Comparison of ENCODE assay signal across 9 cellular contexts in the genomic region with DNA sequence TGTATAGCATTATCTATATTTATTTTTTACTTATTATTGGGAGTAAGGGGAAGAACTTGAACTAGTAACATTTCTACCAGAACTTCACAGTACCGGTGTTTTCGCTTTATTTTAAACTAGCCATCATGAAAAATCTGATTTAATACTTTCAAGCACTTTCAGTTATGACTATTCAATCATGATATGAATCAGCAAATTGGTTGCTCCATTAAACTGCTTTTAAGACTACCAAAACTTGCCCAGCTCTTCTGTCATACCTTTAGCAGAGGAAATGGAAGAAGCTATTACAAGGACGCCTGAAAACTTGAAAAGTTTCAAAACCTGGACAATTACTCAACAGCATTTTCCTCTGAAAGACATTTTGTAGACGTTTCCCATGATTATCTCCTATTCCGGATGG. TPM values are rescaled to one million over a fixed set of nuclear protein-coding genes. Genes with fewer than 3 reads are reported as not detected.
A peak's percentile ranks its signal among the peaks of the same experiment; 100 is the strongest.
DNase-seq lines count a peak whose midpoint lies in the region; ATAC-seq, FAIRE-seq and TF ChIP-seq lines count a peak whose summit lies in the region.
"Had no signal": no experiment of that assay in that cellular context is flagged by ENCODE, and none has a peak within 500 bp of the region (broad histone marks: within the 10 kb centered on the region; RNA-seq: fewer than 3 reads in every experiment).

No MANE protein-coding gene starts in this region.

- H3K27ac Mint-ChIP-seq in mesothelial cell of epicardium = no peak overlapping the region

- intact Hi-C loops in HepG2 (cut with micrococcal nuclease; ENCODE audit: unreplicated experiment) (no loop called here), adrenal gland (cut with DNase I) (no loop called here)

- no peaks in the 10 kb centered on the region for H3K79me2 ChIP-seq in HepG2 (ENCODE audit: insufficient read depth, low read length)

- TF ChIP-seq CTCF in liver (IDR thresholded peaks at IDR 0.05; ENCODE audit: low read depth, low read length, missing input control) (no peak), HepG2 (CRISPR knock-in tag; IDR thresholded peaks at IDR 0.05) (no peak), adrenal gland (IDR thresholded peaks at IDR 0.05) (no peak), mesothelial cell of epicardium (IDR thresholded peaks at IDR 0.05; ENCODE audit: unreplicated experiment) (no peak)

- peaks cover 13% of the 10 kb centered on the region for H3K4me1 Mint-ChIP-seq in mesothelial cell of epicardium

- 57% methylated on average over 5 of the region's 5 CpGs for WGBS in liver
- 41% methylated on average over 5 of the region's 5 CpGs for WGBS in HepG2 (ENCODE audit: low lambda C conversion rate)
- 40 to 46% (median 42%) methylated on average over 5 of the region's 5 CpGs for WGBS in adrenal gland, 4 donors

- H4K20me1 ChIP-seq in HepG2 (ENCODE audit: insufficient read depth, low read length) = no peaks in the 10 kb centered on the region

- H3K4me3 Mint-ChIP-seq in mesothelial cell of epicardium = peak overlapping the region; percentile 68

- H3K4me3 ChIP-seq in liver (ENCODE audit: low read depth in 1 of 3, low read length in 3 of 3) = peak overlapping the region in 2 of 3 donors; percentile 75 to 100
- H3K4me3 ChIP-seq in HepG2 (replicated peaks in 1 of 3; ENCODE audit: insufficient read depth in 1 of 3, low read depth in 2 of 3, low read length in 3 of 3) = no peak overlapping the region
- H3K4me3 ChIP-seq in adrenal gland = peak overlapping the region in 2 of 4 donors; percentile 47 to 97
- H3K4me3 ChIP-seq in SJCRH30 = no peak overlapping the region

- DNase-seq in HepG2 (ENCODE audit: low spot score) (no peak), adrenal gland (no peak), mesothelial cell of epicardium (ENCODE audit: low spot score in 2 of 2, unreplicated experiment in 2 of 2) (no peak), DMS 273 treated with DMSO at 0.1 percent for 48 hours (lab: John Stamatoyannopoulos, UW) (no peak), iPS-NIHi11 (ENCODE audit: low spot score) (no peak), SJCRH30 (no peak)
- DNase-seq: T1000 had no signal

- CTCF ChIA-PET in HepG2 (lab: Yijun Ruan, JAX; ENCODE audit: low intra/inter-chr PET ratio, low total read pairs) = no interaction called here

- H3K27ac ChIP-seq in liver (ENCODE audit: low read depth in 1 of 2, low read length in 2 of 2) = no peak overlapping the region
- no peak overlapping the region for H3K27ac ChIP-seq in HepG2 (ENCODE audit: extremely low read length, insufficient read depth, low read length)
- H3K27ac ChIP-seq in adrenal gland = peak overlapping the region in 4 of 5 donors; percentile 62 to 90 (median 74)
- H3K27ac ChIP-seq in SJCRH30 = no peak overlapping the region

- in situ Hi-C loops in HepG2 (cut with HindIII; ENCODE audit: extremely low pct_ligation_motif_present, low pct_unique_long_range_greater_than_20kb) = no loop called here

- TF ChIP-seq EP300 in HepG2 (IDR thresholded peaks at IDR 0.05; ENCODE audit: low read depth in 2 of 2, low read length in 2 of 2) = no peak
- TF ChIP-seq EP300 in HepG2 (CRISPR knock-in tag; IDR thresholded peaks at IDR 0.05; ENCODE audit: borderline replicate concordance) = no peak

- H3K9me3 ChIP-seq in liver (ENCODE audit: control insufficient read depth in 4 of 4, low read length in 3 of 4) = no peaks in the 10 kb centered on the region
- H3K9me3 ChIP-seq in HepG2 (ENCODE audit: low read length) = no peaks in the 10 kb centered on the region
- H3K9me3 ChIP-seq in adrenal gland (replicated peaks in 1 of 3) = no peaks in the 10 kb centered on the region
- H3K9me3 ChIP-seq in SJCRH30 (replicated peaks) = no peaks in the 10 kb centered on the region

- no peaks in the 10 kb centered on the region for H3K9me3 Mint-ChIP-seq in mesothelial cell of epicardium

- H3K27me3 ChIP-seq in liver (ENCODE audit: control insufficient read depth in 4 of 4, insufficient read depth in 4 of 4, low read length in 3 of 4) (no peaks in the 10 kb centered on the region), HepG2 (ENCODE audit: control insufficient read depth in 1 of 2, insufficient read depth in 2 of 2, low read length in 2 of 2) (peaks cover 2 to 33% of the 10 kb centered on the region in 2 experiments; a peak in 4 of 5 replicates), adrenal gland (no peaks in the 10 kb centered on the region), SJCRH30 (no peaks in the 10 kb centered on the region)

- H3K36me3 Mint-ChIP-seq in mesothelial cell of epicardium = no peaks in the 10 kb centered on the region

- TF ChIP-seq RAD21 in liver (IDR thresholded peaks at IDR 0.05) (no peak), HepG2 (CRISPR knock-in tag; IDR thresholded peaks at IDR 0.05) (no peak)

- peaks cover 19% of the 10 kb centered on the region for H3K27me3 Mint-ChIP-seq in mesothelial cell of epicardium (ENCODE audit: low read depth)

- H3K9ac ChIP-seq in liver (ENCODE audit: low read depth in 1 of 2, low read length in 2 of 2) (peak overlapping the region in 1 of 2 donors; percentile 29), HepG2 (ENCODE audit: insufficient read depth, low read depth, low read length) (no peak overlapping the region)

- no peak for ATAC-seq in HepG2
- ATAC-seq in HG03442 (IDR thresholded peaks at IDR 0.05; ENCODE audit: unreplicated experiment) = no peak

- no TSS peak for BruUV-seq in HepG2 (replicated peaks; lab: Mats Ljungman, UMichigan)

- H2AFZ ChIP-seq in HepG2 (ENCODE audit: low read length) = no peak overlapping the region

- no peaks in the 10 kb centered on the region for H3K36me3 ChIP-seq in liver (ENCODE audit: control insufficient read depth in 4 of 4, insufficient read depth in 3 of 4, low read depth in 1 of 4, low read length in 3 of 4)
- no peaks in the 10 kb centered on the region for H3K36me3 ChIP-seq in HepG2 (replicated peaks in 1 of 2; ENCODE audit: control insufficient read depth in 1 of 2, insufficient read depth in 2 of 2, low read length in 2 of 2)
- H3K36me3 ChIP-seq in adrenal gland (replicated peaks in 1 of 2) = no peaks in the 10 kb centered on the region
- no peaks in the 10 kb centered on the region for H3K36me3 ChIP-seq in SJCRH30

- TF ChIP-seq POLR2A in HepG2 (IDR thresholded peaks at IDR 0.05; ENCODE audit: insufficient read depth in 1 of 2, low read depth in 2 of 2, low read length in 2 of 2) = no peak
- no peak for TF ChIP-seq POLR2A in adrenal gland (IDR thresholded peaks at IDR 0.05)

- peaks cover 0 to 22% (median 15%) of the 10 kb centered on the region in 4 donors for H3K4me1 ChIP-seq in liver (ENCODE audit: control insufficient read depth in 4 of 4, insufficient read depth in 4 of 4, low read length in 3 of 4)
- no peaks in the 10 kb centered on the region for H3K4me1 ChIP-seq in HepG2 (ENCODE audit: insufficient read depth, low read length)
- peaks cover 23 to 55% of the 10 kb centered on the region in 2 donors for H3K4me1 ChIP-seq in adrenal gland (replicated peaks in 1 of 2)
- peaks cover 15% of the 10 kb centered on the region for H3K4me1 ChIP-seq in SJCRH30

- no peak overlapping the region for H3K4me2 ChIP-seq in HepG2 (ENCODE audit: low read depth, low read length)

- POLR2A ChIA-PET in HepG2 (lab: Yijun Ruan, JAX) = no interaction called here

- no peak for FAIRE-seq in HepG2 (lab: Jason Lieb, UNC)

TF ChIP-seq in liver, 16 proteins besides CTCF, POLR2A, EP300 and RAD21 (continues in another document):
- no peak for TF ChIP-seq JUND (IDR thresholded peaks at IDR 0.05)
- TF ChIP-seq FOXA1 (IDR thresholded peaks at IDR 0.05) = no peak
- no peak for TF ChIP-seq FOXA2 (IDR thresholded peaks at IDR 0.05)
- TF ChIP-seq HNF4A (conservative IDR thresholded peaks at IDR 0.05) = no peak
- TF ChIP-seq NR2F2 (IDR thresholded peaks at IDR 0.05) = no peak

TF ChIP-seq in HepG2, 621 proteins besides CTCF, POLR2A, EP300 and RAD21 (continues in another document):
- no peak for TF ChIP-seq SNAI1 (CRISPR knock-in tag; IDR thresholded peaks at IDR 0.05; ENCODE audit: borderline replicate concordance)
- TF ChIP-seq ZSCAN25 (CRISPR knock-in tag; IDR thresholded peaks at IDR 0.05) = no peak
- TF ChIP-seq SALL2 (CRISPR knock-in tag; IDR thresholded peaks at IDR 0.05) = no peak
- no peak for TF ChIP-seq GPN1 (CRISPR knock-in tag; IDR thresholded peaks at IDR 0.05; ENCODE audit: borderline replicate concordance)
- TF ChIP-seq ZNF781 (CRISPR knock-in tag; IDR thresholded peaks at IDR 0.05; ENCODE audit: borderline replicate concordance, not compliant biosample characterization) = no peak
- no peak for TF ChIP-seq ZFP37 (CRISPR knock-in tag; IDR thresholded peaks at IDR 0.05; ENCODE audit: borderline replicate concordance)
- no peak for TF ChIP-seq MAFG (CRISPR knock-in tag; IDR thresholded peaks at IDR 0.05)
- no peak for TF ChIP-seq FOSL2 (CRISPR knock-in tag; IDR thresholded peaks at IDR 0.05)
- TF ChIP-seq ZNF317 (CRISPR knock-in tag; IDR thresholded peaks at IDR 0.05) = no peak

RNA-seq across cellular contexts. Expression of a gene that starts 2.1 kb away (rescaled TPM):
- total RNA-seq in liver (10 to 100 TPM in 1 of 2 donors, 1 to 10 TPM in 1; 2.7 to 17.8 TPM), HepG2 (2016; rRNA removed; fragmentation: Illumina TruSeq; extraction: Trizol) (not detected in 2 replicates), adrenal gland (100 to 1,000 TPM in 5 of 8 donors, 10 to 100 TPM in 3; 63.8 to 192 (median 114) TPM), mesothelial cell of epicardium (4.5 to 7.2 TPM (median 5.5 TPM) in 3 replicates)
- polyA plus RNA-seq in liver (1 to 10 TPM; 3.9 to 4.1 TPM), HepG2 (2011; rRNA removed) (not detected in 2 replicates), adrenal gland (100 to 1,000 TPM in 1 of 3 donors, 10 to 100 TPM in 2; 18.5 to 180 (median 25.8) TPM)
- not detected in 2 replicates for total RNA-seq in HepG2 (2016; cell fraction: cytosol; rRNA removed; fragmentation: Illumina TruSeq; extraction: Trizol; ENCODE audit: low read depth)
- not detected in 2 replicates for total RNA-seq in HepG2 (2016; cell fraction: insoluble cytoplasmic fraction; rRNA removed; fragmentation: Illumina TruSeq; extraction: Trizol)
- not detected in 2 replicates for total RNA-seq in HepG2 (2016; cell fraction: membrane; rRNA removed; fragmentation: Illumina TruSeq; extraction: Trizol)
- not detected in 2 replicates for total RNA-seq in HepG2 (2016; cell fraction: nucleus; rRNA removed; fragmentation: Illumina TruSeq; extraction: Trizol)
- not detected in 2 replicates for polyA plus RNA-seq in HepG2 (2011; cell fraction: cytosol; rRNA removed)
- not detected in 2 replicates for polyA plus RNA-seq in HepG2 (2011; cell fraction: nucleus; rRNA removed)
- not detected in 2 replicates for polyA plus RNA-seq in HepG2 (2012)
- not detected in 2 replicates for polyA plus RNA-seq in HepG2 (2016; cell fraction: cytosol; fragmentation: Illumina TruSeq; extraction: Trizol; ENCODE audit: low read depth)
- not detected in 2 replicates for polyA plus RNA-seq in HepG2 (2016; cell fraction: insoluble cytoplasmic fraction; fragmentation: Illumina TruSeq; extraction: Trizol; ENCODE audit: low read depth)
- not detected in 2 replicates for polyA plus RNA-seq in HepG2 (2016; cell fraction: membrane; fragmentation: Illumina TruSeq; extraction: Trizol; ENCODE audit: low read depth)
- polyA plus RNA-seq in HepG2 (2016; cell fraction: nucleus; fragmentation: Illumina TruSeq; extraction: Trizol; ENCODE audit: insufficient read depth, low read depth) = not detected in 2 replicates
- 3.1 TPM in 1 of 2 replicates, not detected in the other for polyA minus RNA-seq in HepG2 (2011; rRNA and poly(A)+ RNA removed; ENCODE audit: low replicate concordance)
- polyA minus RNA-seq in HepG2 (2011; cell fraction: cytosol; rRNA and poly(A)+ RNA removed) = not detected in 2 replicates
- polyA minus RNA-seq in HepG2 (2011; cell fraction: nucleus; rRNA and poly(A)+ RNA removed) = not detected in 2 replicates
- 10.3 and 10.5 TPM in 2 replicates for total RNA-seq in SJCRH30 (2014; rRNA removed; shearing (Covaris generic))

Comparison
In these comparisons a context has a peak if more than half of its experiments do, and no peak if none do; other contexts are left out.
1. H3K4me3 ChIP-seq: peak in liver (2 of 3); none in HepG2 (0 of 3) and SJCRH30 (single experiment).
2. H3K27ac ChIP-seq: peak in adrenal gland (4 of 5); none in liver (0 of 2), HepG2 (single experiment) and SJCRH30 (single experiment).